In the genomic region with DNA sequence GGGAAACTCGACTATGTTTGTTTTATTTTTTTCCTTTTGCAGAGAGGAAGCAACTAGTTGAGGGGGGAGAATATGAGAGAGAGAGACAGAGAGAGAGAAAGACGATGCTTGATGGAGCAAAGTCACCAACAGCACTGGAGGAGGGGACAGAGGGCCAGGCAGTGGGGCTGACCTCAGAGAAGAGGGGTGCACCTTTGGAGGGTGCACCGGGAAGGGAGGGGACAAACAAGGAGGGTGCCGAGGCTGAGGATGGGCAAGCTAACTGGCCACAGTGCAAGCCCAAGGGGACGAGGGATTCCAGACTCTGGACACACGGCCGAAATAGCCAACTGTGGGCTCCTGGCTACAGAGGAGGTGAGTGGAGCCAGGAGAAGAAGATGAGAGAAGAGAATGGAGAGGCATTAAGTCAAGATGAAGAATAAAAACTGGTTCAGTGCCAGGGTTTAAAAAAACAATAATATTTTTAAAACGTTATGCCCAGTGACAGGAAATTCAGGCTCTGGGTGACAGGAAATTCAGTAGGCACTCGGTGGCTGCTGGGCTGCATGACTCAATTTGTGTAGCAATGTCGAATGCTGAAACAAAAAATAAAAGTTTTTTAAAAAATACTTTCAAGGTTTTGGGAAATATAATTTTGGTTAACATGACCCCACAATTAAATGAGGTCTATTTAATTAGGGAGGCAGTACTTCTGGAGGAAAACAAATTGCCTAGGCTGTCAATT, we compare ENCODE assay signal across 8 cellular contexts. TPM values are rescaled to one million over a fixed set of nuclear protein-coding genes. Genes with fewer than 3 reads are reported as not detected.
DNase-seq lines count a peak whose midpoint lies in the region; ATAC-seq, FAIRE-seq and TF ChIP-seq lines count a peak whose summit lies in the region.
"Had no signal": no experiment of that assay in that cellular context is flagged by ENCODE, and none has a peak within 500 bp of the region (broad histone marks: within the 10 kb centered on the region; RNA-seq: fewer than 3 reads in every experiment).

No MANE protein-coding gene starts in this region.

- intact Hi-C loops in spleen (cut with DNase I; ENCODE audit: low total_unique reads) = no loop called here

- H3K9me3 ChIP-seq in gastroesophageal sphincter (no peaks in the 10 kb centered on the region), spleen (no peaks in the 10 kb centered on the region)

- WGBS in gastroesophageal sphincter (ENCODE audit: low coverage in 1 of 2), 2 donors = 49 to 58% methylated on average over 8 to 10 of the region's 10 CpGs
- WGBS in spleen, 5 donors = 7 to 17% (median 9%) methylated on average over 10 of the region's 10 CpGs

- no peak for TF ChIP-seq POLR2A in gastroesophageal sphincter (IDR thresholded peaks at IDR 0.05)
- no peak for TF ChIP-seq POLR2A in spleen (IDR thresholded peaks at IDR 0.05)

- H3K4me3 ChIP-seq in WI38 (ENCODE audit: low read depth, low read length) (0 out of 2 replicates have a peak overlapping the region, but pooled peaks have one; percentile 21), gastroesophageal sphincter (peak overlapping the region in 1 of 2 donors; percentile 5), spleen (peak overlapping the region; percentile 41 to 74 (median 54))

- no peak for ATAC-seq in gastroesophageal sphincter
- no peak for ATAC-seq in omental fat pad (ENCODE audit: low FRiP score)

- H3K36me3 ChIP-seq in gastroesophageal sphincter = no peaks in the 10 kb centered on the region
- no peaks in the 10 kb centered on the region for H3K36me3 ChIP-seq in spleen

- H3K4me1 ChIP-seq in gastroesophageal sphincter (peaks cover 0 to 15% (median 0%) of the 10 kb centered on the region in 3 donors), spleen (peaks cover 17 to 77% (median 51%) of the 10 kb centered on the region in 6 donors)

- FAIRE-seq in GM19239 (lab: Jason Lieb, UNC) = peak; percentile 72

- no peak for TF ChIP-seq EP300 in gastroesophageal sphincter (IDR thresholded peaks at IDR 0.05)

- DNase-seq in GM19239 (ENCODE audit: insufficient read length, low spot score) (no peak), spleen (peak; percentile 81), omental fat pad (ENCODE audit: low spot score) (no peak), germinal center (ENCODE audit: low spot score) (no peak), islet precursor cell (no peak)
- DNase-seq: HCEC 1CT had no signal

- peak overlapping the region in 3 of 4 donors; percentile 12 to 85 (median 46) for H3K27ac ChIP-seq in gastroesophageal sphincter
- H3K27ac ChIP-seq in spleen = peak overlapping the region; percentile 94 to 99 (median 97)

- TF ChIP-seq CTCF in WI38 (IDR thresholded peaks at IDR 0.05; ENCODE audit: low read depth, low read length) (no peak), gastroesophageal sphincter (IDR thresholded peaks at IDR 0.05) (no peak), spleen (IDR thresholded peaks at IDR 0.05 in 8 of 11, conservative IDR thresholded peaks at IDR 0.05 in 3 of 11) (no peak), omental fat pad (IDR thresholded peaks at IDR 0.05) (no peak)

- H3K27me3 ChIP-seq in gastroesophageal sphincter (no peaks in the 10 kb centered on the region), spleen (replicated peaks in 1 of 7) (no peaks in the 10 kb centered on the region)

RNA-seq across cellular contexts. Expression of a gene that starts 13.3 kb away (rescaled TPM):
- total RNA-seq in gastroesophageal sphincter = 10 to 100 TPM; 20.2 to 65.3 (median 41.3) TPM
- total RNA-seq in spleen = 100 to 1,000 TPM in 2 of 7 donors, 10 to 100 TPM in 5; 59.3 to 130 (median 68.7) TPM
- 100 to 1,000 TPM in 2 of 3 donors, 10 to 100 TPM in 1; 85.2 to 149 (median 108) TPM for polyA plus RNA-seq in spleen
- 100 to 1,000 TPM in 2 of 4 donors, 10 to 100 TPM in 2; 67.2 to 173 (median 111) TPM for total RNA-seq in omental fat pad
